1 cellular context compared by ENCODE assay signal in the genomic region with DNA sequence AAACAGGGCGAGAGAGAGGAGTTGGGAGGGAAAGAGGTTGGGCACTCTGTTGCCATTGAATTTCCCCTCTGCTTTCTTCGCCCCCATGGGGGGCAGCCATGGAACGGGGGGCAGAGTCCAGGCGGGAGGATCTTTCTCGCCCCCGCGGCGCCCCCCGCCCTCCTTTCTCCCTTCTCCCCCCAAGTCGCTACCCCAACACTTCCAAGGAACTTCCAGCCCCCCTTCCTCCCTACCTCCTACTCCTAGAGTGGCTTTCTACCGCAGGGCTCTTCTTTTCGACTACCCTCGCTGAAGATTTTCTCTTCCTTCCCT.
A peak's percentile ranks its signal among the peaks of the same experiment; 100 is the strongest.
TF ChIP-seq lines count a peak whose summit lies in the region.

No MANE protein-coding gene starts in this region.

TF ChIP-seq in K562, 482 proteins besides CTCF, POLR2A, EP300 and RAD21 (continued from another document):
- 0 out of 2 replicates have a peak, but pooled peaks have one; percentile 5 for TF ChIP-seq ZKSCAN1 (IDR thresholded peaks at IDR 0.05; ENCODE audit: low read depth, low read length)
- TF ChIP-seq BRD4 (IDR thresholded peaks at IDR 0.05) = peak; percentile 94
- TF ChIP-seq SUPT5H (IDR thresholded peaks at IDR 0.05) = 0 out of 2 replicates have a peak, but pooled peaks have one; percentile 6
- TF ChIP-seq GTF2E2 (tag; IDR thresholded peaks at IDR 0.05) = 0 out of 2 replicates have a peak, but pooled peaks have one; percentile 12
- peak; percentile 85; the same call in 1 of the 2 replicates for TF ChIP-seq NFRKB (IDR thresholded peaks at IDR 0.05; ENCODE audit: low read depth)
- TF ChIP-seq KDM4B (IDR thresholded peaks at IDR 0.05; ENCODE audit: borderline replicate concordance in 2 of 2, low read depth in 1 of 2) = no peak; a peak in 1 of 4 replicates
- 0 out of 2 replicates have a peak, but pooled peaks have one; percentile 27 for TF ChIP-seq MBD2 (IDR thresholded peaks at IDR 0.05; ENCODE audit: borderline replicate concordance, low read depth)
- TF ChIP-seq DDX20 (tag; IDR thresholded peaks at IDR 0.05; ENCODE audit: low read depth) = no peak
